ENCODE assay signal across 18 cellular contexts in the genomic region with DNA sequence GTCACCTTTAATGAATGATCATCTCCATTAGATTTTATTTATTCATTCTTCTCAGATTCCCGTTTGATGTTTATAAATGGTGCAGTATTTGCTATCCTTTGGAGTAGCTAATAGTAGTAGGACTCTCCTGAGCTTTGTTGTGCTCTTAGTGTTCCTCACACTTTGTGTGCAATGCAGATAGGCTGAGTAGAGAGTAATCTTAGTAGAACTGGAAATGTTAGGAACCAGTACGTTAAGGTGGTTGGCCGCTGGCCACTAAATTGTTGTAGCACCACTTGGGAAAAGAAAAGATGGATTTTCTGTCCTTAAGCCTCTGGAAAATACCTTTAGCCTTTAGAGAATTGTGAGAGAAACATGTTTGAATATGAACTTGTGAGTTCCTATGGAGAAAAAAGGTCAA. TPM values are rescaled to one million over a fixed set of nuclear protein-coding genes. Genes with fewer than 3 reads are reported as not detected.
DNase-seq lines count a peak whose midpoint lies in the region; ATAC-seq, FAIRE-seq and TF ChIP-seq lines count a peak whose summit lies in the region.
"Had no signal": no experiment of that assay in that cellular context is flagged by ENCODE, and none has a peak within 500 bp of the region (broad histone marks: within the 10 kb centered on the region; RNA-seq: fewer than 3 reads in every experiment).

No MANE protein-coding gene starts in this region.

- H3K27ac ChIP-seq in ACC112 (ENCODE audit: low read depth, low read length) (0 out of 2 replicates have a peak overlapping the region, but pooled peaks have one; percentile 17), GM23338 (ENCODE audit: low read depth) (no peak overlapping the region), K562 (ENCODE audit: extremely low read depth, low read depth, low read length) (peak overlapping the region; percentile 30; the same call in 1 of the 3 replicates), lower lobe of right lung (no peak overlapping the region), suprapubic skin (no peak overlapping the region)
- H3K27ac ChIP-seq: SJSA1, upper lobe of left lung had no signal

- H3K4me1 ChIP-seq in ACC112 (ENCODE audit: control insufficient read depth, insufficient read depth, low read length, unreplicated experiment) (peaks cover 51% of the 10 kb centered on the region), GM23338 (ENCODE audit: insufficient read depth) (peaks cover 70% of the 10 kb centered on the region), K562 (replicated peaks in 1 of 2; ENCODE audit: control insufficient read depth in 2 of 2, insufficient read depth in 2 of 2, low read length in 2 of 2) (peaks cover 0 to 6% of the 10 kb centered on the region in 2 experiments; a peak in 3 of 5 replicates), lower lobe of right lung (peaks cover 38% of the 10 kb centered on the region), suprapubic skin (peaks cover 44% of the 10 kb centered on the region)

- H3K9ac ChIP-seq in K562 (ENCODE audit: insufficient read depth in 1 of 2, low read depth in 2 of 2, low read length in 2 of 2): no peak overlapping the region

- H3K27ac Mint-ChIP-seq in GM23338: peak overlapping the region; percentile 16
- H3K27ac Mint-ChIP-seq: B cell had no signal

- no peaks in the 10 kb centered on the region for H3K36me3 ChIP-seq in ACC112 (ENCODE audit: insufficient read depth, low read length)
- H3K36me3 ChIP-seq in GM23338 (ENCODE audit: insufficient read depth): no peaks in the 10 kb centered on the region
- peaks cover 14% of the 10 kb centered on the region; the same call in 1 of the 3 replicates for H3K36me3 ChIP-seq in K562 (ENCODE audit: control insufficient read depth, insufficient read depth, low read length)
- no peaks in the 10 kb centered on the region for H3K36me3 ChIP-seq in lower lobe of right lung
- H3K36me3 ChIP-seq in suprapubic skin: no peaks in the 10 kb centered on the region
- H3K36me3 ChIP-seq: upper lobe of left lung had no signal

- H2AFZ ChIP-seq in ACC112 (ENCODE audit: low read length, unreplicated experiment) (no peak overlapping the region), GM23338 (no peak overlapping the region), K562 (ENCODE audit: low read depth, low read length) (no peak overlapping the region)

- no peaks in the 10 kb centered on the region for H3K36me3 Mint-ChIP-seq in GM23338 (ENCODE audit: low read depth)

- H4K20me1 ChIP-seq in GM23338 (replicated peaks; ENCODE audit: insufficient read depth) (peaks cover 76% of the 10 kb centered on the region), K562 (replicated peaks; ENCODE audit: control insufficient read depth, insufficient read depth, low read length) (peaks cover 24% of the 10 kb centered on the region)

- no peaks in the 10 kb centered on the region for H3K27me3 Mint-ChIP-seq in GM23338 (ENCODE audit: insufficient read depth, low read depth, poor library complexity)
- H3K27me3 Mint-ChIP-seq: B cell had no signal

- intact Hi-C loops in K562 (cut with micrococcal nuclease) (no loop called here), lower lobe of right lung (cut with DNase I) (no loop called here)

- DNase-seq in GM23338 (ENCODE audit: low spot score) (no peak), K562 (ENCODE audit: extremely low read depth in 1 of 4, low spot score in 3 of 4) (no peak), lower lobe of right lung (no peak), suprapubic skin (ENCODE audit: low spot score in 2 of 2) (no peak), NCI-H524 (lab: John Stamatoyannopoulos, UW) (no peak)
- DNase-seq: activated CD4-positive, alpha-beta T cell treated with anti-CD3 and anti-CD28 coated beads, Interleukin-2, amount 50 U/mL, for 48 hours; activated effector memory CD4-positive, alpha-beta T cell treated with anti-CD3 and anti-CD28 coated beads, Interleukin-2, amount 50 U/mL, for 16 hours; effector CD8-positive, alpha-beta T cell; NCI-H2107; stimulated activated CD4-positive, alpha-beta T cell treated with anti-CD3 and anti-CD28 coated beads, Interleukin-2, amount 100 ng/mL, for 48 hours; stimulated activated CD8-positive, alpha-beta memory T cell treated with anti-CD3 and anti-CD28 coated beads, Interleukin-4, amount 100 ng/mL, for 48 hours had no signal

- BruUV-seq in K562 (replicated peaks; lab: Mats Ljungman, UMichigan): no TSS peak

- no peak for FAIRE-seq in K562 (lab: Jason Lieb, UNC)
- FAIRE-seq: frontal cortex, TTC549 had no signal

- no peak for TF ChIP-seq RAD21 in K562 (CRISPR knock-in tag; conservative IDR thresholded peaks at IDR 0.05 in 1 of 2, IDR thresholded peaks at IDR 0.05 in 1 of 2)

- no peaks in the 10 kb centered on the region for H3K27me3 ChIP-seq in ACC112 (ENCODE audit: insufficient read depth, low read length)
- H3K27me3 ChIP-seq in GM23338 (ENCODE audit: insufficient read depth): no peaks in the 10 kb centered on the region
- H3K27me3 ChIP-seq in K562 (ENCODE audit: control insufficient read depth in 2 of 2, insufficient read depth in 2 of 2, low read length in 2 of 2): no peaks in the 10 kb centered on the region
- no peaks in the 10 kb centered on the region for H3K27me3 ChIP-seq in lower lobe of right lung (ENCODE audit: low read depth)
- H3K27me3 ChIP-seq in suprapubic skin: no peaks in the 10 kb centered on the region
- H3K27me3 ChIP-seq: SJSA1, upper lobe of left lung had no signal

- CTCF ChIA-PET in K562 (lab: Yijun Ruan, JAX; ENCODE audit: low intra/inter-chr PET ratio): no interaction called here

- H3K4me2 ChIP-seq in GM23338 (no peak overlapping the region), K562 (ENCODE audit: insufficient read depth, low read length) (no peak overlapping the region)

- H3K79me2 ChIP-seq in ACC112 (ENCODE audit: control insufficient read depth, insufficient read depth, low read length, unreplicated experiment): peaks cover 98% of the 10 kb centered on the region
- H3K79me2 ChIP-seq in GM23338 (replicated peaks; ENCODE audit: insufficient read depth): no peaks in the 10 kb centered on the region; the same call in 1 of the 2 replicates
- H3K79me2 ChIP-seq in K562 (ENCODE audit: control insufficient read depth, insufficient read depth, low read length): peaks cover 100% of the 10 kb centered on the region

- H3K4me1 Mint-ChIP-seq in GM23338: peaks cover 68% of the 10 kb centered on the region

- TF ChIP-seq EP300 in K562 (IDR thresholded peaks at IDR 0.05; ENCODE audit: low read length): no peak
- TF ChIP-seq EP300 in suprapubic skin (IDR thresholded peaks at IDR 0.05): no peak

- H3K9me1 ChIP-seq in K562 (ENCODE audit: control insufficient read depth, insufficient read depth, low read length): no peaks in the 10 kb centered on the region

- ATAC-seq in GM23338 (peak; percentile 20; the same call in 2 of the 3 replicates), K562 (peak; percentile 50; the same call in 2 of the 3 replicates), lower lobe of right lung (peak; percentile 69 to 76), HG03457 (IDR thresholded peaks at IDR 0.05; ENCODE audit: unreplicated experiment) (no peak)

- H3F3A ChIP-seq in GM23338 (replicated peaks; ENCODE audit: low read depth): no peaks in the 10 kb centered on the region

- POLR2A ChIA-PET in K562 (lab: Yijun Ruan, JAX): interaction anchor here (0.7 kb wide), 1 partner anchor 29 kb away, joined by 4 read pairs; no protein-coding TSS in a partner anchor

- H3K4me3 ChIP-seq in ACC112 (ENCODE audit: low read depth, low read length): peak overlapping the region; percentile 4; the same call in 1 of the 2 replicates
- H3K4me3 ChIP-seq in GM23338: no peak overlapping the region
- no peak overlapping the region for H3K4me3 ChIP-seq in K562
- H3K4me3 ChIP-seq in lower lobe of right lung: no peak overlapping the region
- no peak overlapping the region for H3K4me3 ChIP-seq in suprapubic skin
- H3K4me3 ChIP-seq: SJSA1, upper lobe of left lung had no signal

- in situ Hi-C loops in K562 (cut with MboI): no loop called here

- H3K9me3 Mint-ChIP-seq in GM23338: no peaks in the 10 kb centered on the region

- WGBS in K562 (ENCODE audit: insufficient coverage, low coverage, missing lambda C conversion rate): 0% methylated on average over 3 of the region's 3 CpGs
- 34% methylated on average over 3 of the region's 3 CpGs for WGBS in suprapubic skin

- TF ChIP-seq CTCF in GM23338 (conservative IDR thresholded peaks at IDR 0.05; ENCODE audit: low read depth in 2 of 2): no peak
- TF ChIP-seq CTCF in K562 (IDR thresholded peaks at IDR 0.05 in 2 of 3, conservative IDR thresholded peaks at IDR 0.05 in 1 of 3; ENCODE audit: insufficient read depth in 2 of 3, low read depth in 1 of 3, low read length in 3 of 3): no peak
- no peak for TF ChIP-seq CTCF in lower lobe of right lung (IDR thresholded peaks at IDR 0.05)
- no peak for TF ChIP-seq CTCF in suprapubic skin (IDR thresholded peaks at IDR 0.05)

- H3K9me3 ChIP-seq in K562 (replicated peaks; ENCODE audit: control insufficient read depth, insufficient read depth, low read depth, low read length): no peaks in the 10 kb centered on the region
- H3K9me3 ChIP-seq in lower lobe of right lung: no peaks in the 10 kb centered on the region
- no peaks in the 10 kb centered on the region for H3K9me3 ChIP-seq in suprapubic skin
- H3K9me3 ChIP-seq: SJSA1, upper lobe of left lung had no signal

- no peak overlapping the region for H3K4me3 Mint-ChIP-seq in GM23338
- H3K4me3 Mint-ChIP-seq: B cell had no signal

- H3K9me2 ChIP-seq in GM23338 (ENCODE audit: insufficient read depth): no peaks in the 10 kb centered on the region

- TF ChIP-seq POLR2A in K562 (conservative IDR thresholded peaks at IDR 0.05) (no peak), suprapubic skin (IDR thresholded peaks at IDR 0.05) (no peak)

RNA-seq across cellular contexts. Expression of gene EBLN2, which starts 19.9 kb away (rescaled TPM):
- 9.3 and 9.9 TPM in 2 replicates for total RNA-seq in GM23338 (2014; rRNA removed; shearing (Covaris generic))
- polyA plus RNA-seq in GM23338 (2016; fragmentation: Nextera tagmentation; extraction: Ambion mirVana) (4.7 and 5.1 TPM in 2 replicates), K562 (2011; rRNA removed) (2.4 and 2.5 TPM in 2 replicates), K562 (2014; fragmentation: Illumina TruSeq; extraction: Trizol) (1.6 and 1.8 TPM in 2 replicates), K562 (2014; fragmentation: Nextera tagmentation; extraction: Ambion mirVana) (1 to 10 TPM in 1 of 2 experiments, under 1 TPM in 1; 0.39 to 1.4 TPM), K562 (2014; rRNA removed) (1.6 and 1.8 TPM in 2 replicates)
- 17.9 and 40.1 TPM in 2 replicates for total RNA-seq in K562 (2011; cell fraction: chromatin; rRNA removed; ENCODE audit: low replicate concordance)
- total RNA-seq in K562 (2011; cell fraction: nucleolus; rRNA removed): 7.8 and 12.0 TPM in 2 replicates
- total RNA-seq in K562 (2011; cell fraction: nucleoplasm; rRNA removed): 19.9 and 38.8 TPM in 2 replicates
- total RNA-seq in K562 (2014; rRNA removed) (2.4 and 2.5 TPM in 2 replicates), K562 (2014; rRNA removed; fragmentation: Illumina TruSeq; extraction: Trizol) (4.6 and 5.2 TPM in 2 replicates), K562 (2015; rRNA removed; fragmentation: Illumina TruSeq; extraction: Trizol) (3.8 TPM in 2 replicates), K562 (2021) (2.2 and 3.0 TPM in 2 replicates), lower lobe of right lung (3.6 TPM), suprapubic skin (10 to 100 TPM in 1 of 4 donors, 1 to 10 TPM in 3; 2.3 to 16.8 (median 4.7) TPM)
- 0.25 and 0.49 TPM in 2 replicates for polyA plus RNA-seq in K562 (2011; cell fraction: cytosol; rRNA removed)
- 5.9 and 6.9 TPM in 2 replicates for polyA plus RNA-seq in K562 (2011; cell fraction: nucleus; rRNA removed)
- 0.78 and 1.1 TPM in 2 replicates for polyA plus RNA-seq in K562 (2012)
- polyA minus RNA-seq in K562 (2011; rRNA and poly(A)+ RNA removed): 14.6 and 18.2 TPM in 2 replicates
- polyA minus RNA-seq in K562 (2011; cell fraction: cytosol; rRNA and poly(A)+ RNA removed): 3.1 TPM in 2 replicates
- polyA minus RNA-seq in K562 (2011; cell fraction: nucleus; rRNA and poly(A)+ RNA removed): 7.3 and 16.2 TPM in 2 replicates

RNA-seq across cellular contexts. Expression of gene PPP4R2, which starts 44.9 kb away (rescaled TPM):
- total RNA-seq in GM23338 (2014; rRNA removed; shearing (Covaris generic)): 62.7 and 72.1 TPM in 2 replicates
- polyA plus RNA-seq in GM23338 (2016; fragmentation: Nextera tagmentation; extraction: Ambion mirVana) (117 TPM in 2 replicates), K562 (2011; rRNA removed) (17.0 and 32.1 TPM in 2 replicates), K562 (2014; fragmentation: Illumina TruSeq; extraction: Trizol) (23.2 and 27.4 TPM in 2 replicates), K562 (2014; fragmentation: Nextera tagmentation; extraction: Ambion mirVana) (10 to 100 TPM; 11.0 to 13.8 TPM), K562 (2014; rRNA removed) (19.4 and 20.0 TPM in 2 replicates)
- total RNA-seq in K562 (2011; cell fraction: chromatin; rRNA removed; ENCODE audit: low replicate concordance): 13.1 and 47.8 TPM in 2 replicates
- 9.3 TPM in 2 replicates for total RNA-seq in K562 (2011; cell fraction: nucleolus; rRNA removed)
- total RNA-seq in K562 (2011; cell fraction: nucleoplasm; rRNA removed): 21.8 and 28.9 TPM in 2 replicates
- total RNA-seq in K562 (2014; rRNA removed) (26.9 and 31.6 TPM in 2 replicates), K562 (2014; rRNA removed; fragmentation: Illumina TruSeq; extraction: Trizol) (46.7 and 57.5 TPM in 2 replicates), K562 (2015; rRNA removed; fragmentation: Illumina TruSeq; extraction: Trizol) (34.9 and 38.7 TPM in 2 replicates), K562 (2021) (43.1 and 49.6 TPM in 2 replicates), lower lobe of right lung (65.7 TPM), suprapubic skin (10 to 100 TPM; 24.4 to 46.3 (median 36.6) TPM)
- 2.3 and 5.1 TPM in 2 replicates for polyA plus RNA-seq in K562 (2011; cell fraction: cytosol; rRNA removed)
- polyA plus RNA-seq in K562 (2011; cell fraction: nucleus; rRNA removed): 5.0 and 8.1 TPM in 2 replicates
- 15.2 and 21.6 TPM in 2 replicates for polyA plus RNA-seq in K562 (2012)
- polyA minus RNA-seq in K562 (2011; rRNA and poly(A)+ RNA removed): 39.1 and 41.1 TPM in 2 replicates
- polyA minus RNA-seq in K562 (2011; cell fraction: cytosol; rRNA and poly(A)+ RNA removed): 13.3 and 13.9 TPM in 2 replicates
- 7.9 and 18.3 TPM in 2 replicates for polyA minus RNA-seq in K562 (2011; cell fraction: nucleus; rRNA and poly(A)+ RNA removed)

Comparison
In these comparisons a context has a peak if more than half of its experiments do, and no peak if none do; other contexts are left out.
1. H3K27ac ChIP-seq: peak in ACC112 (single experiment) and K562 (single experiment); none in GM23338 (single experiment), lower lobe of right lung (single experiment) and suprapubic skin (single experiment).